In the genomic region with DNA sequence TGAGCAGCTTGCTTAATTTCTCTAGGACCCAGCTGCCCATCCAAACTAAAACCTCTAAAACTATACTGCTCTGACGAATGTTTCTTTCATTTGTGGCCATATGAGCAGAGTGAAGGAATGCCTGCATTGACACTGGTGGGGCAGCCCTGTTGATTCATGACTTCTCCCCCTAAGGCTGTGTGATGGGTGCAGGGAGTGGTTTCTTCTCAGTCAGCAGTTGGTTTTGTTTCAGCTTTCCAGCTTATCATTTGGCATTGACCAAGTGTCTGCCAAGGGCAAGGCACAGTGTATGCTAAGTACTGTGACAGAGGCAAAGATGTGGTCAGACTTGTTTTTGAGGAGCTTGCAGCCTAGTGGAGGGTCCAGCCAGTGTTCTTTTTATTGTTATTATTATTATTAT, we compare ENCODE assay signal across 1 cellular context.
TF ChIP-seq lines count a peak whose summit lies in the region.

No MANE protein-coding gene starts in this region.

TF ChIP-seq in SK-N-SH, 30 proteins besides CTCF, POLR2A, EP300 and RAD21 (continued from another document):
- TF ChIP-seq, protein P1, sequence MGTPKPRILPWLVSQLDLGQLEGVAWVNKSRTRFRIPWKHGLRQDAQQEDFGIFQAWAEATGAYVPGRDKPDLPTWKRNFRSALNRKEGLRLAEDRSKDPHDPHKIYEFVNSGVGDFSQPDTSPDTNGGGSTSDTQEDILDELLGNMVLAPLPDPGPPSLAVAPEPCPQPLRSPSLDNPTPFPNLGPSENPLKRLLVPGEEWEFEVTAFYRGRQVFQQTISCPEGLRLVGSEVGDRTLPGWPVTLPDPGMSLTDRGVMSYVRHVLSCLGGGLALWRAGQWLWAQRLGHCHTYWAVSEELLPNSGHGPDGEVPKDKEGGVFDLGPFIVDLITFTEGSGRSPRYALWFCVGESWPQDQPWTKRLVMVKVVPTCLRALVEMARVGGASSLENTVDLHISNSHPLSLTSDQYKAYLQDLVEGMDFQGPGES (IDR thresholded peaks at IDR 0.05; ENCODE audit: low read depth, low read length), result no peak
- TF ChIP-seq FOSL2 (IDR thresholded peaks at IDR 0.05; ENCODE audit: borderline replicate concordance, low read depth), result no peak
- TF ChIP-seq YY1 (IDR thresholded peaks at IDR 0.05; ENCODE audit: low read depth), result no peak
- no peak for TF ChIP-seq FOXJ3 (CRISPR knock-in tag; IDR thresholded peaks at IDR 0.05)
- no peak for TF ChIP-seq NFIC (IDR thresholded peaks at IDR 0.05; ENCODE audit: borderline replicate concordance)
- TF ChIP-seq GABPA (IDR thresholded peaks at IDR 0.05; ENCODE audit: low read depth), result no peak
- TF ChIP-seq GATA2 (CRISPR knock-in tag; IDR thresholded peaks at IDR 0.05), result no peak
- no peak for TF ChIP-seq RXRA (IDR thresholded peaks at IDR 0.05; ENCODE audit: borderline replicate concordance, low read depth)
- no peak for TF ChIP-seq RCOR1 (IDR thresholded peaks at IDR 0.05; ENCODE audit: low read length)
- TF ChIP-seq SIN3A (IDR thresholded peaks at IDR 0.05; ENCODE audit: borderline replicate concordance, low read depth, low read length), result no peak
- TF ChIP-seq, protein P2, sequence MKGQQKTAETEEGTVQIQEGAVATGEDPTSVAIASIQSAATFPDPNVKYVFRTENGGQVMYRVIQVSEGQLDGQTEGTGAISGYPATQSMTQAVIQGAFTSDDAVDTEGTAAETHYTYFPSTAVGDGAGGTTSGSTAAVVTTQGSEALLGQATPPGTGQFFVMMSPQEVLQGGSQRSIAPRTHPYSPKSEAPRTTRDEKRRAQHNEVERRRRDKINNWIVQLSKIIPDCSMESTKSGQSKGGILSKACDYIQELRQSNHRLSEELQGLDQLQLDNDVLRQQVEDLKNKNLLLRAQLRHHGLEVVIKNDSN (IDR thresholded peaks at IDR 0.05; ENCODE audit: borderline replicate concordance, low read depth), result no peak
- TF ChIP-seq, protein P3, sequence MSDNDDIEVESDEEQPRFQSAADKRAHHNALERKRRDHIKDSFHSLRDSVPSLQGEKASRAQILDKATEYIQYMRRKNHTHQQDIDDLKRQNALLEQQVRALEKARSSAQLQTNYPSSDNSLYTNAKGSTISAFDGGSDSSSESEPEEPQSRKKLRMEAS (IDR thresholded peaks at IDR 0.05; ENCODE audit: low read depth), result no peak
- TF ChIP-seq, protein P4, sequence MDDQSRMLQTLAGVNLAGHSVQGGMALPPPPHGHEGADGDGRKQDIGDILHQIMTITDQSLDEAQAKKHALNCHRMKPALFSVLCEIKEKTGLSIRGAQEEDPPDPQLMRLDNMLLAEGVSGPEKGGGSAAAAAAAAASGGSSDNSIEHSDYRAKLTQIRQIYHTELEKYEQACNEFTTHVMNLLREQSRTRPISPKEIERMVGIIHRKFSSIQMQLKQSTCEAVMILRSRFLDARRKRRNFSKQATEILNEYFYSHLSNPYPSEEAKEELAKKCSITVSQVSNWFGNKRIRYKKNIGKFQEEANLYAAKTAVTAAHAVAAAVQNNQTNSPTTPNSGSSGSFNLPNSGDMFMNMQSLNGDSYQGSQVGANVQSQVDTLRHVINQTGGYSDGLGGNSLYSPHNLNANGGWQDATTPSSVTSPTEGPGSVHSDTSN (IDR thresholded peaks at IDR 0.05), result no peak
- no peak for TF ChIP-seq TEAD4 (IDR thresholded peaks at IDR 0.05; ENCODE audit: borderline replicate concordance, insufficient read depth)
- no peak for TF ChIP-seq ELF1 (IDR thresholded peaks at IDR 0.05)
- no peak for TF ChIP-seq JUND (IDR thresholded peaks at IDR 0.05)
- TF ChIP-seq EZH2phosphoT487 (IDR thresholded peaks at IDR 0.05; ENCODE audit: borderline replicate concordance, low read depth), result no peak
- no peak for TF ChIP-seq SMC3 (IDR thresholded peaks at IDR 0.05; ENCODE audit: low read depth, low read length)
